In the genomic region with DNA sequence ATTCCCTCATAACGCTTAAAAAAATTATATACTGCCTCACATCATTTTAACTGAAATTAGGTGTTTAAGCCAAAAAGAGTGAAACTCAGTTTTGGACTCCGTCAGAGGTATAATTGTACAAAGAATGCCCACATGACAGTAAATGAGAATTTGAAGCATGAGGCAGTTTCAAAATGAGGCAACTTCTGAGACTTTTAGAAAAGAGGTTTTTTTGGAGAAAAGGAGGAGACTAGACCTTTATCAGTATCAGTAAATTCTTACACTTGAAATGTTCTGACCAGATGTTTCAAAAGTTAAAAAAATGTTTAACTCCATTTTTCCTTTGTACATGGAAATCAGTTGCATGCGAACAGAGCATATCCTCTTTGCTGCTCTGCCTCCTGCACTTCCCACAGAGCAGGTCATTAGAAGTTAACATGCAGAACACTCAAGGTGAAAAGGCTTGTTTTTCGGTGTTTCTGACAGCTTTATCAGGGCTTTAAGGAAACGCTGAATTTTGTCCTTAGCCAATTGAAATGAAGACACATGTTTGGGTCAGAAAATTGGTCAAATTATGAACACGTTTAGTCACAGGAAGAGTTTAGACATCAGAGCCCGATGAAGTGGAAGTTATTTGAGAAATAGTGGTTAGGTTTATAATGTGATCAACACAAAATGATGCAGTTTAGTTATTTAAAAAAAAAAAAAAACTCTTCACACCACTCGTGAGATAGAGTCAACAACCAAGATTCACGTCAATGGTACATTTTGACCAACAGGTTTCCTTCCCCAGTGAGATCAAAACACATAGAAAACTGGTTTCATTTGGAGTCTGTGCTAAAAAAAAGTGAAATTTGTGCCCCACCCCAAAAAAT, we compare ENCODE assay signal across 10 cellular contexts.
DNase-seq lines count a peak whose midpoint lies in the region; ATAC-seq and TF ChIP-seq lines count a peak whose summit lies in the region.
"Had no signal": no experiment of that assay in that cellular context is flagged by ENCODE, and none has a peak within 500 bp of the region (broad histone marks: within the 10 kb centered on the region; RNA-seq: fewer than 3 reads in every experiment).

No MANE protein-coding gene starts in this region.

- CTCF ChIA-PET in activated naive CD4-positive, alpha-beta T cell treated with anti-CD3 and anti-CD28 coated beads, Interleukin-2, amount 10 ng/mL, durations not matched to agents 7 days and 5 days (lab: Charles Lee): interaction anchor here (1.0 to 1.2 kb wide), 2 partner anchors 11 to 22 kb away, joined by 3 read pairs; no protein-coding TSS in a partner anchor

- H3K4me3 Mint-ChIP-seq in activated naive CD4-positive, alpha-beta T cell treated with anti-CD3 and anti-CD28 coated beads, Interleukin-2, amount 10 ng/mL, durations not matched to agents 7 days and 5 days: peak overlapping the region; percentile 35
- peak overlapping the region; percentile 32 for H3K4me3 Mint-ChIP-seq in activated naive CD8-positive, alpha-beta T cell treated with anti-CD3 and anti-CD28 coated beads, Interleukin-2, amount 50 U/mL, for 24 hours
- H3K4me3 Mint-ChIP-seq: naive B cell had no signal

- peaks cover 60% of the 10 kb centered on the region for H3K36me3 Mint-ChIP-seq in activated naive CD4-positive, alpha-beta T cell treated with anti-CD3 and anti-CD28 coated beads, Interleukin-2, amount 10 ng/mL, durations not matched to agents 7 days and 5 days
- peaks cover 44% of the 10 kb centered on the region for H3K36me3 Mint-ChIP-seq in activated naive CD8-positive, alpha-beta T cell treated with anti-CD3 and anti-CD28 coated beads, Interleukin-2, amount 50 U/mL, for 24 hours (ENCODE audit: low read depth)

- H3K4me3 ChIP-seq in subcutaneous abdominal adipose tissue (ENCODE audit: low read depth in 1 of 5, low read length in 5 of 5): no peak overlapping the region

- no peaks in the 10 kb centered on the region for H3K9me3 Mint-ChIP-seq in activated naive CD4-positive, alpha-beta T cell treated with anti-CD3 and anti-CD28 coated beads, Interleukin-2, amount 10 ng/mL, durations not matched to agents 7 days and 5 days
- H3K9me3 Mint-ChIP-seq in activated naive CD8-positive, alpha-beta T cell treated with anti-CD3 and anti-CD28 coated beads, Interleukin-2, amount 50 U/mL, for 24 hours: no peaks in the 10 kb centered on the region
- H3K9me3 Mint-ChIP-seq: naive B cell had no signal

- no peaks in the 10 kb centered on the region for H3K27me3 Mint-ChIP-seq in activated naive CD4-positive, alpha-beta T cell treated with anti-CD3 and anti-CD28 coated beads, Interleukin-2, amount 10 ng/mL, durations not matched to agents 7 days and 5 days
- H3K27me3 Mint-ChIP-seq in activated naive CD8-positive, alpha-beta T cell treated with anti-CD3 and anti-CD28 coated beads, Interleukin-2, amount 50 U/mL, for 24 hours: no peaks in the 10 kb centered on the region
- H3K27me3 Mint-ChIP-seq: naive B cell had no signal

- peak overlapping the region in 1 of 5 donors; percentile 20 for H3K9ac ChIP-seq in subcutaneous abdominal adipose tissue (ENCODE audit: low read length in 5 of 5)

- peak overlapping the region; percentile 6 for H3K27ac ChIP-seq in subcutaneous abdominal adipose tissue (ENCODE audit: low read depth, low read length)

- in situ Hi-C loops in GM13976 (cut with MboI; ENCODE audit: low sequenced_read_pairs, unreplicated experiment): loop anchor here (25.0 kb wide), 2 partner anchors 387 to 737 kb away; no protein-coding TSS in a partner anchor

- no peak for DNase-seq in activated naive CD4-positive, alpha-beta T cell treated with anti-CD3 and anti-CD28 coated beads, Interleukin-2, amount 10 ng/mL, durations not matched to agents 7 days and 5 days
- no peak for DNase-seq in activated naive CD4-positive, alpha-beta T cell (lab: John Stamatoyannopoulos, UW)
- DNase-seq in activated naive CD8-positive, alpha-beta T cell treated with anti-CD3 and anti-CD28 coated beads, Interleukin-2, amount 50 U/mL, for 24 hours: no peak
- no peak for DNase-seq in GM13976 (ENCODE audit: low spot score)
- no peak for DNase-seq in NCI-H187 (lab: John Stamatoyannopoulos, UW)
- no peak for DNase-seq in head of caudate nucleus
- DNase-seq: naive B cell had no signal

- intact Hi-C loops in head of caudate nucleus (cut with DNase I): no loop called here

- H3K4me1 ChIP-seq in subcutaneous abdominal adipose tissue (ENCODE audit: control insufficient read depth in 5 of 5, insufficient read depth in 5 of 5, low read length in 5 of 5): peaks cover 0 to 42% (median 35%) of the 10 kb centered on the region in 5 donors

- H3K36me3 ChIP-seq in subcutaneous abdominal adipose tissue (ENCODE audit: control insufficient read depth in 5 of 5, insufficient read depth in 5 of 5, low read length in 5 of 5): peaks cover 21 to 53% (median 45%) of the 10 kb centered on the region in 5 donors

- peaks cover 92% of the 10 kb centered on the region for H3K4me1 Mint-ChIP-seq in activated naive CD4-positive, alpha-beta T cell treated with anti-CD3 and anti-CD28 coated beads, Interleukin-2, amount 10 ng/mL, durations not matched to agents 7 days and 5 days
- peaks cover 69% of the 10 kb centered on the region for H3K4me1 Mint-ChIP-seq in activated naive CD8-positive, alpha-beta T cell treated with anti-CD3 and anti-CD28 coated beads, Interleukin-2, amount 50 U/mL, for 24 hours

- H3K27ac Mint-ChIP-seq in activated naive CD4-positive, alpha-beta T cell treated with anti-CD3 and anti-CD28 coated beads, Interleukin-2, amount 10 ng/mL, durations not matched to agents 7 days and 5 days: peak overlapping the region; percentile 92
- peak overlapping the region; percentile 85 for H3K27ac Mint-ChIP-seq in activated naive CD8-positive, alpha-beta T cell treated with anti-CD3 and anti-CD28 coated beads, Interleukin-2, amount 50 U/mL, for 24 hours

- no peak for TF ChIP-seq CTCF in GM13976 (IDR thresholded peaks at IDR 0.05; ENCODE audit: borderline replicate concordance, control extremely low read depth, extremely low read depth, insufficient read depth, missing control alignments)

- no peaks in the 10 kb centered on the region for H3K27me3 ChIP-seq in subcutaneous abdominal adipose tissue (ENCODE audit: control insufficient read depth in 5 of 5, insufficient read depth in 4 of 5, low read length in 5 of 5)

- peak; percentile 64 for ATAC-seq in HG02885 (IDR thresholded peaks at IDR 0.05; ENCODE audit: poor library complexity, unreplicated experiment)
- peak; percentile 40 for ATAC-seq in activated naive CD8-positive, alpha-beta T cell treated with anti-CD3 and anti-CD28 coated beads, Interleukin-2, amount 50 U/mL, for 24 hours
- ATAC-seq: Panc1 had no signal

- H3K9me3 ChIP-seq in subcutaneous abdominal adipose tissue (ENCODE audit: control insufficient read depth in 5 of 5, low read length in 5 of 5): no peaks in the 10 kb centered on the region
